ENCODE assay signal across 2 cellular contexts in genomic region chr14:79082883-79083282, GRCh38.
A peak's percentile ranks its signal among the peaks of the same experiment; 100 is the strongest.
TF ChIP-seq lines count a peak whose summit lies in the region.

No MANE protein-coding gene starts in this region.

TF ChIP-seq in SK-N-SH treated with all-trans-retinoic acid at 6 μM for 48 hours, 23 proteins besides CTCF, POLR2A, EP300 and RAD21 (continued from another document):
- no peak for TF ChIP-seq POU6F1 (CRISPR knock-in tag; IDR thresholded peaks at IDR 0.05; ENCODE audit: borderline replicate concordance, low read depth)
- TF ChIP-seq PATZ1 (CRISPR knock-in tag; IDR thresholded peaks at IDR 0.05; ENCODE audit: borderline replicate concordance), result no peak
- TF ChIP-seq ISL1 (CRISPR knock-in tag; IDR thresholded peaks at IDR 0.05), result no peak
- no peak for TF ChIP-seq ZNF565 (CRISPR knock-in tag; conservative IDR thresholded peaks at IDR 0.05; ENCODE audit: low read depth)
- TF ChIP-seq PPARA (CRISPR knock-in tag; IDR thresholded peaks at IDR 0.05; ENCODE audit: borderline replicate concordance), result no peak
- TF ChIP-seq ZFP3 (CRISPR knock-in tag; IDR thresholded peaks at IDR 0.05), result no peak
- no peak for TF ChIP-seq CSDC2 (CRISPR knock-in tag; IDR thresholded peaks at IDR 0.05)

TF ChIP-seq in neural cell, 6 proteins besides CTCF, POLR2A, EP300 and RAD21:
- TF ChIP-seq REST (IDR thresholded peaks at IDR 0.05; ENCODE audit: borderline replicate concordance) (peak; percentile 68), POLR2AphosphoS5 (IDR thresholded peaks at IDR 0.05) (peak; percentile 75), EZH2 (IDR thresholded peaks at IDR 0.05; ENCODE audit: borderline replicate concordance, insufficient read depth, low read length, poor library complexity, severe bottlenecking) (no peak), MXI1 (conservative IDR thresholded peaks at IDR 0.05; ENCODE audit: poor library complexity, severe bottlenecking) (no peak), SMC3 (conservative IDR thresholded peaks at IDR 0.05; ENCODE audit: poor library complexity) (peak; percentile 59), TAF1 (IDR thresholded peaks at IDR 0.05; ENCODE audit: low read depth) (no peak)
